9 cellular contexts compared by ENCODE assay signal in genomic region chr19:3367572-3368440, GRCh38. TPM values are rescaled to one million over a fixed set of nuclear protein-coding genes. Genes with fewer than 3 reads are reported as not detected.
A peak's percentile ranks its signal among the peaks of the same experiment; 100 is the strongest.
DNase-seq lines count a peak whose midpoint lies in the region; ATAC-seq, FAIRE-seq and TF ChIP-seq lines count a peak whose summit lies in the region.
"Had no signal": no experiment of that assay in that cellular context is flagged by ENCODE, and none has a peak within 500 bp of the region (broad histone marks: within the 10 kb centered on the region; RNA-seq: fewer than 3 reads in every experiment).

No MANE protein-coding gene starts in this region.

- H3K36me3 ChIP-seq in small intestine (ENCODE audit: control insufficient read depth in 2 of 2, insufficient read depth in 2 of 2, low read length in 2 of 2): no peaks in the 10 kb centered on the region

- peak overlapping the region in 1 of 2 donors; percentile 32 for H3K27ac ChIP-seq in small intestine (ENCODE audit: low read depth in 1 of 2, low read length in 1 of 2)

- H3K4me3 Mint-ChIP-seq in T-helper 17 cell: peak overlapping the region; percentile 66

- H3K9me3 ChIP-seq in T-helper 17 cell (ENCODE audit: control insufficient read depth, low read length, poor library complexity, severe bottlenecking) (no peaks in the 10 kb centered on the region), small intestine (ENCODE audit: control insufficient read depth, low read depth) (no peaks in the 10 kb centered on the region)

- H3K4me1 ChIP-seq in small intestine (ENCODE audit: control insufficient read depth in 2 of 2, insufficient read depth in 1 of 2, low read depth in 1 of 2, low read length in 1 of 2): peaks cover 0 to 2% of the 10 kb centered on the region in 2 donors

- TF ChIP-seq CTCF in GM12865 (IDR thresholded peaks at IDR 0.05; ENCODE audit: insufficient read depth, low read depth, low read length, missing control alignments) (no peak), foreskin fibroblast (IDR thresholded peaks at IDR 0.05; ENCODE audit: low read depth, low read length) (no peak)

- H3K27me3 ChIP-seq in small intestine (ENCODE audit: control insufficient read depth in 2 of 2, insufficient read depth in 2 of 2, low read length in 2 of 2): no peaks in the 10 kb centered on the region

- peak overlapping the region; percentile 97 for H3K4me3 ChIP-seq in GM12865 (ENCODE audit: low read depth, low read length)
- peak overlapping the region; percentile 63 to 82 for H3K4me3 ChIP-seq in foreskin fibroblast (ENCODE audit: low read depth in 1 of 2, low read length in 2 of 2)
- H3K4me3 ChIP-seq in small intestine (ENCODE audit: low read depth in 1 of 2, low read length in 2 of 2): peak overlapping the region; percentile 58 to 60

- FAIRE-seq in small intestine (lab: Jason Lieb, UNC): no peak

- H3K27me3 Mint-ChIP-seq in T-helper 17 cell: no peaks in the 10 kb centered on the region

- WGBS in small intestine, 3 donors: 31 to 51% (median 43%) methylated on average over 23 to 27 of the region's 27 CpGs

- ATAC-seq in T-helper 17 cell (no peak), HG03039 (IDR thresholded peaks at IDR 0.05; ENCODE audit: unreplicated experiment) (no peak), GM18870 (IDR thresholded peaks at IDR 0.05; ENCODE audit: unreplicated experiment) (no peak)

- H3K27ac Mint-ChIP-seq in T-helper 17 cell: peak overlapping the region; percentile 93

- no peaks in the 10 kb centered on the region for H3K36me3 Mint-ChIP-seq in T-helper 17 cell (ENCODE audit: low read depth)

- peak; percentile 29 for DNase-seq in GM12865 (ENCODE audit: low read depth)
- no peak for DNase-seq in T-helper 17 cell
- DNase-seq in foreskin fibroblast: peak in 1 of 2 donors; percentile 46
- no peak for DNase-seq in small intestine
- no peak for DNase-seq in kidney glomerular epithelial cell (lab: John Stamatoyannopoulos, UW)
- no peak for DNase-seq in stimulated activated CD4-positive, alpha-beta T cell treated with anti-CD3 and anti-CD28 coated beads, Interleukin-12 subunit alpha, Interleukin-12 subunit beta, amount 100 ng/mL, for 4 hours
- DNase-seq: islet precursor cell had no signal

- peaks cover 42% of the 10 kb centered on the region for H3K4me1 Mint-ChIP-seq in T-helper 17 cell

RNA-seq across cellular contexts. Expression of gene NFIC, which starts 1.4 kb away (rescaled TPM):
- total RNA-seq in T-helper 17 cell: 10 to 100 TPM; 29.0 to 29.3 TPM
- 10 to 100 TPM in 1 of 3 donors, 1 to 10 TPM in 2; 4.5 to 37.9 (median 6.2) TPM for polyA plus RNA-seq in small intestine
